ENCODE assay signal across 21 cellular contexts in genomic region chr2:40230717-40231300, GRCh38.
DNase-seq lines count a peak whose midpoint lies in the region; ATAC-seq and TF ChIP-seq lines count a peak whose summit lies in the region.
"Had no signal": no experiment of that assay in that cellular context is flagged by ENCODE, and none has a peak within 500 bp of the region (broad histone marks: within the 10 kb centered on the region; RNA-seq: fewer than 3 reads in every experiment).

No MANE protein-coding gene starts in this region.

- no peak overlapping the region for H2AFZ ChIP-seq in GM23248

- H3F3A ChIP-seq in GM23248 (ENCODE audit: insufficient read depth) = no peaks in the 10 kb centered on the region

- no peaks in the 10 kb centered on the region for H3K9me2 ChIP-seq in GM23248 (ENCODE audit: insufficient read depth)

- H3K9me3 ChIP-seq in BE2C (no peaks in the 10 kb centered on the region; the same call in 1 of the 2 replicates), GM23248 (ENCODE audit: low read depth) (no peaks in the 10 kb centered on the region)
- H3K9me3 ChIP-seq: tibial nerve had no signal

- peaks cover 8% of the 10 kb centered on the region for H3K4me1 ChIP-seq in BE2C
- H3K4me1 ChIP-seq in GM23248 (ENCODE audit: insufficient read depth) = no peaks in the 10 kb centered on the region

- in situ Hi-C loops in GM23248 (cut with MboI) (no loop called here), SK-MEL-5 (cut with HindIII; ENCODE audit: low pct_unique_long_range_greater_than_20kb, low sequenced_read_pairs) (no loop called here), G401 (cut with HindIII; ENCODE audit: low sequenced_read_pairs) (no loop called here)

- H3K9ac ChIP-seq in GM23248 = no peak overlapping the region

- H3K79me2 ChIP-seq in GM23248 (ENCODE audit: insufficient read depth) = no peaks in the 10 kb centered on the region

- H4K20me1 ChIP-seq in GM23248 (ENCODE audit: insufficient read depth) = no peaks in the 10 kb centered on the region

- no peak overlapping the region for H3K4me2 ChIP-seq in GM23248 (ENCODE audit: unreplicated experiment)
- H3K4me2 ChIP-seq: smooth muscle cell had no signal

- 0 out of 2 replicates have a peak, but pooled peaks have one; percentile 15 for TF ChIP-seq CTCF in BE2C (IDR thresholded peaks at IDR 0.05; ENCODE audit: low read depth, low read length)

- no peaks in the 10 kb centered on the region for H3K27me3 ChIP-seq in BE2C
- no peaks in the 10 kb centered on the region for H3K27me3 ChIP-seq in GM23248 (replicated peaks; ENCODE audit: insufficient read depth)
- H3K27me3 ChIP-seq: tibial nerve had no signal

- H3K36me3 ChIP-seq in BE2C = no peaks in the 10 kb centered on the region
- H3K36me3 ChIP-seq in GM23248 (ENCODE audit: low read depth) = no peaks in the 10 kb centered on the region
- H3K36me3 ChIP-seq: tibial nerve, WERI-Rb-1 had no signal

- 51 to 61% methylated on average over 3 of the region's 3 CpGs for WGBS in GM23248 (ENCODE audit: low coverage in 1 of 2, low lambda C conversion rate in 2 of 2, missing lambda C conversion rate in 2 of 2), 2 experiments

- no peak overlapping the region for H3K4me3 ChIP-seq in BE2C (ENCODE audit: low read depth, low read length)
- H3K4me3 ChIP-seq in GM23248 = no peak overlapping the region
- H3K4me3 ChIP-seq: smooth muscle cell, tibial nerve had no signal

- no peak overlapping the region for H3K27ac ChIP-seq in GM23248
- H3K27ac ChIP-seq: tibial nerve, WERI-Rb-1 had no signal

- ATAC-seq in stimulated activated naive CD8-positive, alpha-beta T cell treated with anti-CD3 and anti-CD28 coated beads, Interleukin-15, Interleukin-2, amounts not matched to agents 100 U/mL and 50 U/mL, for 24 hours = no peak
- no peak for ATAC-seq in HG02981 (IDR thresholded peaks at IDR 0.05; ENCODE audit: unreplicated experiment)
- ATAC-seq: left lobe of liver, Panc1 had no signal

- no peak for DNase-seq in BE2C
- DNase-seq in GM23248 = peak; percentile 42
- peak; percentile 54 for DNase-seq in SK-MEL-5 (ENCODE audit: low read depth, low spot score)
- peak; percentile 32 for DNase-seq in foreskin melanocyte
- no peak for DNase-seq in stimulated activated naive CD8-positive, alpha-beta T cell treated with anti-CD3 and anti-CD28 coated beads, Interleukin-15, Interleukin-2, amounts not matched to agents 100 U/mL and 50 U/mL, for 24 hours
- DNase-seq in G401 (ENCODE audit: low spot score) = no peak
- no peak for DNase-seq in NCI-H2029 (lab: John Stamatoyannopoulos, UW)
- DNase-seq: activated CD4-positive, alpha-beta memory T cell treated with anti-CD3 and anti-CD28 coated beads, Interleukin-2, amount 10 ng/mL, durations not matched to agents 7 days and 5 days; activated T-cell treated with anti-CD3 and anti-CD28 coated beads, Interleukin-2, amount 50 U/mL, for 48 hours; AML-193; effector CD4-positive, alpha-beta T cell; HFFc6; naive B cell; NCI-H1436; NCI-H524 treated with DMSO at 0.1 percent for 48 hours; WERI-Rb-1 had no signal

Comparison
In these comparisons a context has a peak if more than half of its experiments do, and no peak if none do; other contexts are left out.
1. DNase-seq: peak in GM23248 (single experiment), SK-MEL-5 (single experiment) and foreskin melanocyte (single experiment); none in BE2C (single experiment), stimulated activated naive CD8-positive, alpha-beta T cell treated with anti-CD3 and anti-CD28 coated beads, Interleukin-15, Interleukin-2, amounts not matched to agents 100 U/mL and 50 U/mL, for 24 hours (single experiment), G401 (single experiment) and NCI-H2029 (single experiment).